Comparison of ENCODE assay signal across 1 cellular context in genomic region chr1:161843156-161843555, GRCh38.
TF ChIP-seq lines count a peak whose summit lies in the region.

No MANE protein-coding gene starts in this region.

TF ChIP-seq in SK-N-SH treated with all-trans-retinoic acid at 6 μM for 48 hours, 23 proteins besides CTCF, POLR2A, EP300 and RAD21 (continued from another document):
- TF ChIP-seq CSRNP3 (CRISPR knock-in tag; IDR thresholded peaks at IDR 0.05), result no peak
- no peak for TF ChIP-seq BACH2 (CRISPR knock-in tag; IDR thresholded peaks at IDR 0.05; ENCODE audit: borderline replicate concordance)
- no peak for TF ChIP-seq OSR1 (CRISPR knock-in tag; IDR thresholded peaks at IDR 0.05)
- TF ChIP-seq ISL1 (CRISPR knock-in tag; IDR thresholded peaks at IDR 0.05), result no peak
- no peak for TF ChIP-seq PPARA (CRISPR knock-in tag; IDR thresholded peaks at IDR 0.05; ENCODE audit: borderline replicate concordance)
- no peak for TF ChIP-seq CREB5 (CRISPR knock-in tag; IDR thresholded peaks at IDR 0.05; ENCODE audit: low read depth)
- no peak for TF ChIP-seq RARB (CRISPR knock-in tag; IDR thresholded peaks at IDR 0.05)
- no peak for TF ChIP-seq TCF4 (CRISPR knock-in tag; IDR thresholded peaks at IDR 0.05; ENCODE audit: borderline replicate concordance)
- TF ChIP-seq PATZ1 (CRISPR knock-in tag; IDR thresholded peaks at IDR 0.05; ENCODE audit: borderline replicate concordance), result no peak
- no peak for TF ChIP-seq CSDC2 (CRISPR knock-in tag; IDR thresholded peaks at IDR 0.05)
- no peak for TF ChIP-seq ZNF70 (CRISPR knock-in tag; IDR thresholded peaks at IDR 0.05)
- no peak for TF ChIP-seq ESRRG (CRISPR knock-in tag; IDR thresholded peaks at IDR 0.05)
- TF ChIP-seq ZNF565 (CRISPR knock-in tag; conservative IDR thresholded peaks at IDR 0.05; ENCODE audit: low read depth), result no peak
- no peak for TF ChIP-seq POU6F1 (CRISPR knock-in tag; IDR thresholded peaks at IDR 0.05; ENCODE audit: borderline replicate concordance, low read depth)
